Comparison of ENCODE assay signal across 8 cellular contexts in genomic region chr2:170928036-170928823, GRCh38. TPM values are rescaled to one million over a fixed set of nuclear protein-coding genes. Genes with fewer than 3 reads are reported as not detected.
DNase-seq lines count a peak whose midpoint lies in the region; ATAC-seq and TF ChIP-seq lines count a peak whose summit lies in the region.

No MANE protein-coding gene starts in this region.

- H3K9me3 ChIP-seq in CD8-positive, alpha-beta T cell (ENCODE audit: low read length) = no peaks in the 10 kb centered on the region
- H3K9me3 ChIP-seq in SJSA1 (replicated peaks) (no peaks in the 10 kb centered on the region), endodermal cell (ENCODE audit: control insufficient read depth, low read length) (peaks cover 17% of the 10 kb centered on the region)

- peaks cover 30% of the 10 kb centered on the region for H3K4me1 ChIP-seq in CD8-positive, alpha-beta T cell (ENCODE audit: insufficient read depth, low read length)
- H3K4me1 ChIP-seq in SJSA1 (replicated peaks) (peaks cover 16% of the 10 kb centered on the region), endodermal cell (ENCODE audit: control insufficient read depth, insufficient read depth, low read length) (no peaks in the 10 kb centered on the region)

- H3K36me3 ChIP-seq in CD8-positive, alpha-beta T cell (ENCODE audit: insufficient read depth, low read length) = no peaks in the 10 kb centered on the region
- H3K36me3 ChIP-seq in SJSA1 (peaks cover 9% of the 10 kb centered on the region), endodermal cell (ENCODE audit: control insufficient read depth, insufficient read depth, low read length) (peaks cover 10% of the 10 kb centered on the region)

- POLR2A ChIA-PET in CD8-positive, alpha-beta T cell (lab: Charles Lee) = interaction anchor here (0.6 to 3.6 kb wide), 13 partner anchors 18 to 802 kb away, joined by 3 to 24 read pairs (median 5); partner anchors contain the start of genes DCAF17, DYNC1I2, METTL8 and TLK1
- POLR2A ChIA-PET in HEK293T (lab: Yijun Ruan, JAX) = interaction anchor here (0.7 to 2.3 kb wide), 7 partner anchors 11 to 354 kb away, joined by 3 to 7 read pairs (median 4); no protein-coding TSS in a partner anchor

- CTCF ChIA-PET in CD8-positive, alpha-beta T cell (lab: Charles Lee) = interaction anchor here (0.6 to 2.9 kb wide), 30 partner anchors 9 to 511 kb away, joined by 3 to 22 read pairs (median 4); partner anchors contain the start of genes DCAF17, METTL8 and TLK1
- CTCF ChIA-PET in HEK293T (lab: Yijun Ruan, JAX) = interaction anchor here (0.6 to 1.3 kb wide), 10 partner anchors 10 to 1189 kb away, joined by 3 to 6 read pairs (median 3); partner anchors contain the start of genes DCAF17 and METTL8

- H3K27ac ChIP-seq in CD8-positive, alpha-beta T cell (ENCODE audit: low read depth, low read length) = peak overlapping the region; percentile 29
- H3K27ac ChIP-seq in SJSA1 = no peak overlapping the region
- H3K27ac ChIP-seq in endodermal cell (ENCODE audit: low read depth, low read length) = no peak overlapping the region

- TF ChIP-seq CTCF in CD8-positive, alpha-beta T cell (IDR thresholded peaks at IDR 0.05) = no peak
- no peak for TF ChIP-seq CTCF in endodermal cell (conservative IDR thresholded peaks at IDR 0.05)

- 78 to 81% methylated on average over 6 to 17 of the region's 17 CpGs for WGBS in endodermal cell (ENCODE audit: insufficient coverage in 1 of 2, insufficient read length in 1 of 2), 2 experiments

- H3K27me3 Mint-ChIP-seq in CD8-positive, alpha-beta T cell (ENCODE audit: low read depth) = no peaks in the 10 kb centered on the region
- no peaks in the 10 kb centered on the region for H3K27me3 Mint-ChIP-seq in endodermal cell (ENCODE audit: insufficient read depth)
- no peaks in the 10 kb centered on the region for H3K27me3 Mint-ChIP-seq in natural killer cell treated with Interleukin-12 subunit alpha and Interleukin-12 subunit beta and Interleukin-15 and Interleukin-18, amount 100 ng/mL, for 72 hours

- no peaks in the 10 kb centered on the region for H3K27me3 ChIP-seq in CD8-positive, alpha-beta T cell (ENCODE audit: insufficient read depth, low read length)
- H3K27me3 ChIP-seq in SJSA1 (replicated peaks) = no peaks in the 10 kb centered on the region
- no peaks in the 10 kb centered on the region for H3K27me3 ChIP-seq in endodermal cell (ENCODE audit: control insufficient read depth, insufficient read depth, low read length, poor library complexity, severe bottlenecking)

- intact Hi-C loops in CD8-positive, alpha-beta T cell (cut with DNase I, micrococcal nuclease) = loop anchor here (1.0 to 10.0 kb wide), 7 partner anchors 159 to 1629 kb away; partner anchors contain the start of genes METTL5 (in 2 of the 2), UBR3 (in 2 of the 2), CFAP210 (in 1 of the 2) and DYNC1I2 (in 1 of the 2)

- H3K9me3 Mint-ChIP-seq in CD8-positive, alpha-beta T cell = no peaks in the 10 kb centered on the region
- H3K9me3 Mint-ChIP-seq in endodermal cell = peaks cover 32% of the 10 kb centered on the region
- H3K9me3 Mint-ChIP-seq in natural killer cell treated with Interleukin-12 subunit alpha and Interleukin-12 subunit beta and Interleukin-15 and Interleukin-18, amount 100 ng/mL, for 72 hours = no peaks in the 10 kb centered on the region

- no peak for DNase-seq in CD8-positive, alpha-beta T cell
- DNase-seq in HEK293T (ENCODE audit: extremely low spot score) = peak; percentile 9
- DNase-seq in SJSA1 (ENCODE audit: low read depth in 1 of 2, low spot score in 2 of 2) = no peak
- DNase-seq in endodermal cell = peak; percentile 67
- DNase-seq in natural killer cell treated with Interleukin-12 subunit alpha and Interleukin-12 subunit beta and Interleukin-15 and Interleukin-18, amount 100 ng/mL, for 72 hours (ENCODE audit: low spot score) = no peak
- DNase-seq in mesenteric fat pad (ENCODE audit: low spot score) = no peak

- peaks cover 18% of the 10 kb centered on the region for H3K36me3 Mint-ChIP-seq in CD8-positive, alpha-beta T cell
- peaks cover 9% of the 10 kb centered on the region for H3K36me3 Mint-ChIP-seq in endodermal cell (ENCODE audit: low read depth)
- peaks cover 11% of the 10 kb centered on the region for H3K36me3 Mint-ChIP-seq in natural killer cell treated with Interleukin-12 subunit alpha and Interleukin-12 subunit beta and Interleukin-15 and Interleukin-18, amount 100 ng/mL, for 72 hours

- no peak for ATAC-seq in CD8-positive, alpha-beta T cell
- ATAC-seq in natural killer cell treated with Interleukin-12 subunit alpha and Interleukin-12 subunit beta and Interleukin-15 and Interleukin-18, amount 100 ng/mL, for 72 hours = no peak
- ATAC-seq in HG03521 (IDR thresholded peaks at IDR 0.05; ENCODE audit: unreplicated experiment) (no peak), HG03095 (IDR thresholded peaks at IDR 0.05; ENCODE audit: unreplicated experiment) (no peak)

- H3K27ac Mint-ChIP-seq in CD8-positive, alpha-beta T cell = peak overlapping the region; percentile 95
- peak overlapping the region; percentile 96 for H3K27ac Mint-ChIP-seq in endodermal cell
- peak overlapping the region; percentile 83 to 97 for H3K27ac Mint-ChIP-seq in natural killer cell treated with Interleukin-12 subunit alpha and Interleukin-12 subunit beta and Interleukin-15 and Interleukin-18, amount 100 ng/mL, for 72 hours

- H3K4me1 Mint-ChIP-seq in CD8-positive, alpha-beta T cell (ENCODE audit: low read depth) = peaks cover 31% of the 10 kb centered on the region
- H3K4me1 Mint-ChIP-seq in endodermal cell = peaks cover 25% of the 10 kb centered on the region
- peaks cover 23 to 37% of the 10 kb centered on the region in 2 donors for H3K4me1 Mint-ChIP-seq in natural killer cell treated with Interleukin-12 subunit alpha and Interleukin-12 subunit beta and Interleukin-15 and Interleukin-18, amount 100 ng/mL, for 72 hours (ENCODE audit: low read depth in 2 of 2)

- H3K4me3 Mint-ChIP-seq in CD8-positive, alpha-beta T cell = peak overlapping the region; percentile 98
- H3K4me3 Mint-ChIP-seq in endodermal cell = peak overlapping the region; percentile 89
- peak overlapping the region; percentile 99 for H3K4me3 Mint-ChIP-seq in natural killer cell treated with Interleukin-12 subunit alpha and Interleukin-12 subunit beta and Interleukin-15 and Interleukin-18, amount 100 ng/mL, for 72 hours

- H3K4me3 ChIP-seq in CD8-positive, alpha-beta T cell (ENCODE audit: low read depth, low read length) = peak overlapping the region; percentile 18
- H3K4me3 ChIP-seq in SJSA1 = peak overlapping the region; percentile 97
- peak overlapping the region; percentile 79 for H3K4me3 ChIP-seq in endodermal cell (ENCODE audit: low read length)

- H3K9ac ChIP-seq in endodermal cell (ENCODE audit: extremely low read depth, low read length, poor library complexity, severe bottlenecking) = peak overlapping the region; percentile 7

TF ChIP-seq in HEK293T, 16 proteins besides CTCF, POLR2A, EP300 and RAD21:
- TF ChIP-seq FOXA1 (IDR thresholded peaks at IDR 0.05) (no peak), TARDBP (IDR thresholded peaks at IDR 0.05) (no peak)

RNA-seq across cellular contexts. Expression of gene GORASP2, which starts 0.8 kb away (rescaled TPM):
- total RNA-seq in CD8-positive, alpha-beta T cell = 100 to 1,000 TPM; 111 to 112 TPM
- total RNA-seq in SJSA1 (2014; rRNA removed; shearing (Covaris generic)) = 18.8 and 45.2 TPM in 2 replicates
- total RNA-seq in endodermal cell (100 to 1,000 TPM in 1 of 2 donors, 10 to 100 TPM in 1; 90.9 to 104 TPM), mesenteric fat pad (78.2 TPM)
- 75.2 TPM for polyA plus RNA-seq in endodermal cell (2013, experiment 1 of 2)
- 72.3 TPM for polyA plus RNA-seq in endodermal cell (2013, experiment 2 of 2)
- 10 to 100 TPM; 64.3 to 99.0 TPM for total RNA-seq in natural killer cell treated with Interleukin-12 subunit alpha and Interleukin-12 subunit beta and Interleukin-15 and Interleukin-18, amount 100 ng/mL, for 72 hours

Comparison
In these comparisons a context has a peak if more than half of its experiments do, and no peak if none do; other contexts are left out.
1. DNase-seq: peak in HEK293T (single experiment) and endodermal cell (single experiment); none in CD8-positive, alpha-beta T cell (0 of 7), SJSA1 (0 of 2), natural killer cell treated with Interleukin-12 subunit alpha and Interleukin-12 subunit beta and Interleukin-15 and Interleukin-18, amount 100 ng/mL, for 72 hours (single experiment) and mesenteric fat pad (single experiment).
2. H3K4me3 ChIP-seq: peak in every context shown above with its lines; median percentile 97 in SJSA1; 79 in endodermal cell; 18 in CD8-positive, alpha-beta T cell.
3. Peak in every context shown above with its lines, with median percentiles within 50 percentile points of each other: H3K27ac Mint-ChIP-seq and H3K4me3 Mint-ChIP-seq.